12 cellular contexts compared by ENCODE assay signal in genomic region chr5:142106061-142106460, GRCh38. TPM values are rescaled to one million over a fixed set of nuclear protein-coding genes. Genes with fewer than 3 reads are reported as not detected.
DNase-seq lines count a peak whose midpoint lies in the region; ATAC-seq and TF ChIP-seq lines count a peak whose summit lies in the region.
"Had no signal": no experiment of that assay in that cellular context is flagged by ENCODE, and none has a peak within 500 bp of the region (broad histone marks: within the 10 kb centered on the region; RNA-seq: fewer than 3 reads in every experiment).

No MANE protein-coding gene starts in this region.

- H3K4me1 Mint-ChIP-seq in CD4-positive, alpha-beta T cell (ENCODE audit: low read depth), result peaks cover 72% of the 10 kb centered on the region
- peaks cover 30% of the 10 kb centered on the region for H3K4me1 Mint-ChIP-seq in T-helper 17 cell
- H3K4me1 Mint-ChIP-seq in stimulated activated naive CD8-positive, alpha-beta T cell treated with anti-CD3 and anti-CD28 coated beads, Interleukin-15, amount 100 ng/mL, for 72 hours, result peaks cover 57% of the 10 kb centered on the region

- DNase-seq in CD4-positive, alpha-beta T cell, result no peak
- no peak for DNase-seq in T-helper 17 cell
- DNase-seq in fibroblast of villous mesenchyme (ENCODE audit: low read depth), result peak; percentile 15
- DNase-seq in stimulated activated naive CD8-positive, alpha-beta T cell treated with anti-CD3 and anti-CD28 coated beads, Interleukin-15, amount 100 ng/mL, for 72 hours, result no peak
- no peak for DNase-seq in activated gamma-delta T cell (lab: John Stamatoyannopoulos, UW)
- DNase-seq in HAP-1 (ENCODE audit: low spot score in 2 of 2), result no peak
- DNase-seq in RPMI8226, result no peak
- DNase-seq: activated B cell treated with CpG ODN at 0.5 μM for 24 hours, HCEC 1CT had no signal

- no peak overlapping the region for H3K27ac ChIP-seq in CD4-positive, alpha-beta T cell (ENCODE audit: low read depth, low read length)
- H3K27ac ChIP-seq: parathyroid adenoma had no signal

- H3K9me3 ChIP-seq in CD4-positive, alpha-beta T cell (ENCODE audit: control insufficient read depth, low read length), result no peaks in the 10 kb centered on the region
- H3K9me3 ChIP-seq in T-helper 17 cell (ENCODE audit: control insufficient read depth, low read length, poor library complexity, severe bottlenecking), result no peaks in the 10 kb centered on the region
- no peaks in the 10 kb centered on the region for H3K9me3 ChIP-seq in HAP-1

- POLR2A ChIA-PET in CD4-positive, alpha-beta T cell (lab: Charles Lee), result interaction anchor here (1.6 to 7.5 kb wide), 2 partner anchors 10 to 91 kb away, joined by 4 to 197 read pairs; no protein-coding TSS in a partner anchor

- H3K36me3 Mint-ChIP-seq in CD4-positive, alpha-beta T cell (ENCODE audit: low read depth), result peaks cover 27% of the 10 kb centered on the region
- H3K36me3 Mint-ChIP-seq in T-helper 17 cell (ENCODE audit: low read depth), result peaks cover 6% of the 10 kb centered on the region
- H3K36me3 Mint-ChIP-seq: memory B cell had no signal

- H3K4me3 ChIP-seq in fibroblast of villous mesenchyme (ENCODE audit: low read depth, low read length), result no peak overlapping the region
- no peak overlapping the region for H3K4me3 ChIP-seq in HAP-1

- in situ Hi-C loops in HAP-1 (cut with MboI; ENCODE audit: low sequenced_read_pairs), result no loop called here

- CTCF ChIA-PET in CD4-positive, alpha-beta T cell (lab: Charles Lee), result interaction anchor here (1.2 kb wide), 1 partner anchor 90 kb away, joined by 4 read pairs; no protein-coding TSS in a partner anchor

- H3K4me1 ChIP-seq in HAP-1, result peaks cover 11% of the 10 kb centered on the region

- no peaks in the 10 kb centered on the region for H3K27me3 ChIP-seq in CD4-positive, alpha-beta T cell (ENCODE audit: control insufficient read depth, insufficient read depth, low read length)
- H3K27me3 ChIP-seq in HAP-1 (ENCODE audit: low read depth), result no peaks in the 10 kb centered on the region

- H3K36me3 ChIP-seq in HAP-1 (replicated peaks), result no peaks in the 10 kb centered on the region

- H3K27me3 Mint-ChIP-seq in CD4-positive, alpha-beta T cell, result no peaks in the 10 kb centered on the region
- no peaks in the 10 kb centered on the region for H3K27me3 Mint-ChIP-seq in T-helper 17 cell
- no peaks in the 10 kb centered on the region for H3K27me3 Mint-ChIP-seq in stimulated activated naive CD8-positive, alpha-beta T cell treated with anti-CD3 and anti-CD28 coated beads, Interleukin-15, amount 100 ng/mL, for 72 hours
- H3K27me3 Mint-ChIP-seq: central memory CD8-positive, alpha-beta T cell had no signal

- ATAC-seq in CD4-positive, alpha-beta T cell (ENCODE audit: poor library complexity), result no peak
- no peak for ATAC-seq in T-helper 17 cell
- no peak for ATAC-seq in stimulated activated naive CD8-positive, alpha-beta T cell treated with anti-CD3 and anti-CD28 coated beads, Interleukin-15, amount 100 ng/mL, for 72 hours

- H3K4me3 Mint-ChIP-seq in CD4-positive, alpha-beta T cell, result peak overlapping the region; percentile 15
- no peak overlapping the region for H3K4me3 Mint-ChIP-seq in T-helper 17 cell
- H3K4me3 Mint-ChIP-seq in stimulated activated naive CD8-positive, alpha-beta T cell treated with anti-CD3 and anti-CD28 coated beads, Interleukin-15, amount 100 ng/mL, for 72 hours, result peak overlapping the region; percentile 27 to 36
- H3K4me3 Mint-ChIP-seq: activated B cell treated with CpG ODN at 0.5 μM for 24 hours; central memory CD8-positive, alpha-beta T cell; memory B cell had no signal

- intact Hi-C loops in CD4-positive, alpha-beta T cell (cut with DNase I, micrococcal nuclease), result loop anchor here (5.0 kb wide), 1 partner anchor 36 kb away; no protein-coding TSS in a partner anchor

- no peaks in the 10 kb centered on the region for H3K9me3 Mint-ChIP-seq in CD4-positive, alpha-beta T cell
- peaks cover 5% of the 10 kb centered on the region in 2 donors for H3K9me3 Mint-ChIP-seq in stimulated activated naive CD8-positive, alpha-beta T cell treated with anti-CD3 and anti-CD28 coated beads, Interleukin-15, amount 100 ng/mL, for 72 hours
- H3K9me3 Mint-ChIP-seq: activated B cell treated with CpG ODN at 0.5 μM for 24 hours; central memory CD8-positive, alpha-beta T cell; memory B cell had no signal

- peak overlapping the region; percentile 98 for H3K27ac Mint-ChIP-seq in CD4-positive, alpha-beta T cell
- H3K27ac Mint-ChIP-seq in T-helper 17 cell, result peak overlapping the region; percentile 95
- peak overlapping the region; percentile 78 to 94 for H3K27ac Mint-ChIP-seq in stimulated activated naive CD8-positive, alpha-beta T cell treated with anti-CD3 and anti-CD28 coated beads, Interleukin-15, amount 100 ng/mL, for 72 hours
- H3K27ac Mint-ChIP-seq: activated B cell treated with CpG ODN at 0.5 μM for 24 hours, memory B cell had no signal

- TF ChIP-seq CTCF in CD4-positive, alpha-beta T cell (IDR thresholded peaks at IDR 0.05), result no peak
- no peak for TF ChIP-seq CTCF in fibroblast of villous mesenchyme (IDR thresholded peaks at IDR 0.05; ENCODE audit: insufficient read depth, low read depth, low read length)

RNA-seq across cellular contexts. Expression of gene NDFIP1, which starts 2.5 kb away (rescaled TPM):
- 100 to 1,000 TPM; 185 to 192 TPM for total RNA-seq in CD4-positive, alpha-beta T cell
- total RNA-seq in T-helper 17 cell (10 to 100 TPM; 89.6 to 92.9 TPM), fibroblast of villous mesenchyme (92.0 and 124 TPM in 2 replicates)
